In genomic region chr5:174100490-174100889, GRCh38 we compare ENCODE assay signal across 17 cellular contexts. TPM values are rescaled to one million over a fixed set of nuclear protein-coding genes. Genes with fewer than 3 reads are reported as not detected.
A peak's percentile ranks its signal among the peaks of the same experiment; 100 is the strongest.
DNase-seq lines count a peak whose midpoint lies in the region; ATAC-seq and TF ChIP-seq lines count a peak whose summit lies in the region.
"Had no signal": no experiment of that assay in that cellular context is flagged by ENCODE, and none has a peak within 500 bp of the region (broad histone marks: within the 10 kb centered on the region; RNA-seq: fewer than 3 reads in every experiment).

No MANE protein-coding gene starts in this region.

- no peak overlapping the region for H3K27ac ChIP-seq in endodermal cell (ENCODE audit: low read depth, low read length)
- H3K27ac ChIP-seq: 22Rv1 had no signal

- H3K27ac Mint-ChIP-seq in stimulated activated naive CD8-positive, alpha-beta T cell treated with anti-CD3 and anti-CD28 coated beads, Interleukin-15, amount 100 ng/mL, for 72 hours: no peak overlapping the region
- H3K27ac Mint-ChIP-seq in endodermal cell: no peak overlapping the region
- H3K27ac Mint-ChIP-seq in activated CD8-positive, alpha-beta T cell treated with anti-CD3 and anti-CD28 coated beads for 36 hours: no peak overlapping the region
- H3K27ac Mint-ChIP-seq: CD4-positive, alpha-beta T cell; IgD-negative memory B cell had no signal

- TF ChIP-seq CTCF in endodermal cell (conservative IDR thresholded peaks at IDR 0.05) (peak; percentile 59), omental fat pad (IDR thresholded peaks at IDR 0.05) (no peak)
- TF ChIP-seq CTCF in activated CD8-positive, alpha-beta T cell treated with anti-CD3 and anti-CD28 coated beads for 36 hours (IDR thresholded peaks at IDR 0.05): no peak

- H3K27me3 ChIP-seq in endodermal cell (ENCODE audit: control insufficient read depth, insufficient read depth, low read length, poor library complexity, severe bottlenecking): no peaks in the 10 kb centered on the region

- no peaks in the 10 kb centered on the region for H3K27me3 Mint-ChIP-seq in stimulated activated naive CD8-positive, alpha-beta T cell treated with anti-CD3 and anti-CD28 coated beads, Interleukin-15, amount 100 ng/mL, for 72 hours
- H3K27me3 Mint-ChIP-seq in endodermal cell (ENCODE audit: insufficient read depth): no peaks in the 10 kb centered on the region
- H3K27me3 Mint-ChIP-seq in activated CD8-positive, alpha-beta T cell treated with anti-CD3 and anti-CD28 coated beads for 36 hours: peaks cover 2% of the 10 kb centered on the region
- H3K27me3 Mint-ChIP-seq: CD4-positive, alpha-beta T cell had no signal

- CTCF ChIA-PET in activated CD8-positive, alpha-beta T cell treated with anti-CD3 and anti-CD28 coated beads for 36 hours (lab: Charles Lee): no interaction called here

- no peaks in the 10 kb centered on the region for H3K9me3 ChIP-seq in endodermal cell (ENCODE audit: control insufficient read depth, low read length)

- ATAC-seq in stimulated activated naive CD8-positive, alpha-beta T cell treated with anti-CD3 and anti-CD28 coated beads, Interleukin-15, amount 100 ng/mL, for 72 hours: peak; percentile 13
- ATAC-seq in stimulated activated naive CD8-positive, alpha-beta T cell treated with anti-CD3 and anti-CD28 coated beads, Interleukin-15, Interleukin-2, amounts not matched to agents 100 U/mL and 50 U/mL, for 24 hours: no peak
- ATAC-seq in omental fat pad (ENCODE audit: low FRiP score): no peak
- no peak for ATAC-seq in activated CD8-positive, alpha-beta T cell treated with anti-CD3 and anti-CD28 coated beads for 36 hours

- no peaks in the 10 kb centered on the region for H3K36me3 ChIP-seq in endodermal cell (ENCODE audit: control insufficient read depth, insufficient read depth, low read length)

- no peak overlapping the region for H3K4me3 ChIP-seq in endodermal cell (ENCODE audit: low read length)

- intact Hi-C loops in activated CD8-positive, alpha-beta T cell treated with anti-CD3 and anti-CD28 coated beads for 36 hours (cut with micrococcal nuclease): no loop called here

- H3K4me3 Mint-ChIP-seq in stimulated activated naive CD8-positive, alpha-beta T cell treated with anti-CD3 and anti-CD28 coated beads, Interleukin-15, amount 100 ng/mL, for 72 hours: no peak overlapping the region
- H3K4me3 Mint-ChIP-seq in endodermal cell: no peak overlapping the region
- H3K4me3 Mint-ChIP-seq in activated CD8-positive, alpha-beta T cell treated with anti-CD3 and anti-CD28 coated beads for 36 hours: no peak overlapping the region
- H3K4me3 Mint-ChIP-seq: CD4-positive, alpha-beta T cell; IgD-negative memory B cell had no signal

- WGBS in endodermal cell (ENCODE audit: insufficient coverage in 1 of 2, insufficient read length in 1 of 2), 2 experiments: 87 to 94% methylated on average over 3 to 5 of the region's 5 CpGs

- no peaks in the 10 kb centered on the region for H3K36me3 Mint-ChIP-seq in endodermal cell (ENCODE audit: low read depth)
- no peaks in the 10 kb centered on the region for H3K36me3 Mint-ChIP-seq in activated CD8-positive, alpha-beta T cell treated with anti-CD3 and anti-CD28 coated beads for 36 hours (ENCODE audit: low read depth)

- no peak for DNase-seq in stimulated activated naive CD8-positive, alpha-beta T cell treated with anti-CD3 and anti-CD28 coated beads, Interleukin-15, amount 100 ng/mL, for 72 hours
- DNase-seq in stimulated activated naive CD8-positive, alpha-beta T cell treated with anti-CD3 and anti-CD28 coated beads, Interleukin-15, Interleukin-2, amounts not matched to agents 100 U/mL and 50 U/mL, for 24 hours: no peak
- peak; percentile 22 for DNase-seq in SK-N-DZ (ENCODE audit: low spot score)
- peak; percentile 52 for DNase-seq in endodermal cell
- no peak for DNase-seq in HK-2 (ENCODE audit: unreplicated experiment)
- no peak for DNase-seq in omental fat pad (ENCODE audit: low spot score)
- DNase-seq in islet precursor cell: no peak
- no peak for DNase-seq in activated CD8-positive, alpha-beta T cell treated with anti-CD3 and anti-CD28 coated beads for 36 hours
- DNase-seq: C1 segment of cervical spinal cord; Calu3; CD4-positive, alpha-beta T cell; DMS 273 treated with DMSO at 0.1 percent for 48 hours; H7 had no signal

- H3K4me1 Mint-ChIP-seq in stimulated activated naive CD8-positive, alpha-beta T cell treated with anti-CD3 and anti-CD28 coated beads, Interleukin-15, amount 100 ng/mL, for 72 hours: no peaks in the 10 kb centered on the region
- peaks cover 5% of the 10 kb centered on the region for H3K4me1 Mint-ChIP-seq in endodermal cell
- no peaks in the 10 kb centered on the region for H3K4me1 Mint-ChIP-seq in activated CD8-positive, alpha-beta T cell treated with anti-CD3 and anti-CD28 coated beads for 36 hours (ENCODE audit: low read depth)
- H3K4me1 Mint-ChIP-seq: IgD-negative memory B cell had no signal

- no peak overlapping the region for H3K9ac ChIP-seq in endodermal cell (ENCODE audit: extremely low read depth, low read length, poor library complexity, severe bottlenecking)

- POLR2A ChIA-PET in activated CD8-positive, alpha-beta T cell treated with anti-CD3 and anti-CD28 coated beads for 36 hours (lab: Charles Lee): no interaction called here

- no peaks in the 10 kb centered on the region for H3K9me3 Mint-ChIP-seq in stimulated activated naive CD8-positive, alpha-beta T cell treated with anti-CD3 and anti-CD28 coated beads, Interleukin-15, amount 100 ng/mL, for 72 hours
- no peaks in the 10 kb centered on the region for H3K9me3 Mint-ChIP-seq in endodermal cell
- no peaks in the 10 kb centered on the region for H3K9me3 Mint-ChIP-seq in activated CD8-positive, alpha-beta T cell treated with anti-CD3 and anti-CD28 coated beads for 36 hours
- H3K9me3 Mint-ChIP-seq: CD4-positive, alpha-beta T cell had no signal

- H3K4me1 ChIP-seq in endodermal cell (ENCODE audit: control insufficient read depth, insufficient read depth, low read length): peaks cover 2% of the 10 kb centered on the region

RNA-seq across cellular contexts. Expression of gene NSG2, which starts 55.0 kb away (rescaled TPM):
- polyA plus RNA-seq in SK-N-DZ (2014; cell fraction: cytosol; rRNA removed): 75.1 and 78.2 TPM in 2 replicates
- polyA plus RNA-seq in SK-N-DZ (2014; cell fraction: nucleus; rRNA removed): 18.4 and 23.6 TPM in 2 replicates
- total RNA-seq in endodermal cell: not detected
- 22.3 TPM for polyA plus RNA-seq in endodermal cell (2013, experiment 1 of 2)
- 17.8 TPM for polyA plus RNA-seq in endodermal cell (2013, experiment 2 of 2)
- total RNA-seq in omental fat pad: not detected
- total RNA-seq in activated CD8-positive, alpha-beta T cell treated with anti-CD3 and anti-CD28 coated beads for 36 hours: not detected
- total RNA-seq: Calu3; CD4-positive, alpha-beta T cell; Daoy; HT1080 had no signal
- polyA plus RNA-seq: IgD-negative memory B cell had no signal

Comparison
In these comparisons a context has a peak if more than half of its experiments do, and no peak if none do; other contexts are left out.
1. DNase-seq: peak in SK-N-DZ (single experiment) and endodermal cell (single experiment); none in stimulated activated naive CD8-positive, alpha-beta T cell treated with anti-CD3 and anti-CD28 coated beads, Interleukin-15, amount 100 ng/mL, for 72 hours (0 of 2), stimulated activated naive CD8-positive, alpha-beta T cell treated with anti-CD3 and anti-CD28 coated beads, Interleukin-15, Interleukin-2, amounts not matched to agents 100 U/mL and 50 U/mL, for 24 hours (single experiment), HK-2 (single experiment), omental fat pad (single experiment), islet precursor cell (single experiment) and activated CD8-positive, alpha-beta T cell treated with anti-CD3 and anti-CD28 coated beads for 36 hours (single experiment).